Comparison of ENCODE assay signal across 26 cellular contexts in the genomic region with DNA sequence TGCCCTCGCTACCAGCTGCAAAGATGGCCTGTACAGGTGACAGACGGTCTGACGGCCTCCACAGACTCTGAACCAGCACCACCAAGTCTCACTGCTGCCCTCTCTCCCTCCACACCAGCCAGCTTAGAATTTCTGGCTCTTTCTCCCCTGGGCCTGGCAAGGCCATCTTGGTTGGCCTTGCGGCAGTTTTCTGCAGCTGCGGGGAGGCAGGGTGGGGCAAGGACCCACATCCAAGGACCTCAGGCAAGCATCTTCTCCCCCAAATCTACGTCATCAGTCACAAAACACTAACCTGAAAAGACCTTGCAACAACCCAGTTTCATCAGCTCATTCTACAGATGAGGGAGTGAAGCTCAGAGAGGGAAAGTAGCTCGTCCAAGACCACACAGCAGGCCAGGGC. TPM values are rescaled to one million over a fixed set of nuclear protein-coding genes. Genes with fewer than 3 reads are reported as not detected.
"Had no signal": no experiment of that assay in that cellular context is flagged by ENCODE, and none has a peak within 500 bp of the region (broad histone marks: within the 10 kb centered on the region; RNA-seq: fewer than 3 reads in every experiment).

No MANE protein-coding gene starts in this region.

- H3K4me3 Mint-ChIP-seq: activated CD8-positive, alpha-beta T cell treated with anti-CD3 and anti-CD28 coated beads, Interleukin-2, amount 10 ng/mL, durations not matched to agents 7 days and 5 days; activated naive CD8-positive, alpha-beta T cell treated with anti-CD3 and anti-CD28 coated beads for 36 hours; activated T-cell treated with anti-CD3 and anti-CD28 coated beads, Interleukin-2, amount 50 U/mL, for 24 hours; activated T-helper 1 cell treated with anti-CD3 and anti-CD28 coated beads, Interleukin-12 subunit alpha, Interleukin-12 subunit beta, Interleukin-2, Interleukin-4 antibody, amounts not matched to agents 30 ng/mL and 10 ng/mL and 1 ng/mL, durations not matched to agents 14 hours and 24 hours and 36 hours; T-helper 17 cell; WTC11 had no signal

- H3K4me1 ChIP-seq: breast epithelium had no signal

- H3K9me3 ChIP-seq: adrenal gland, breast epithelium, Peyer's patch had no signal

- H3K4me1 Mint-ChIP-seq: WTC11 had no signal

- H3K27me3 ChIP-seq: adrenal gland, breast epithelium, Peyer's patch had no signal

- H3K9me3 Mint-ChIP-seq: activated naive CD8-positive, alpha-beta T cell treated with anti-CD3 and anti-CD28 coated beads for 36 hours; activated T-cell treated with anti-CD3 and anti-CD28 coated beads, Interleukin-2, amount 50 U/mL, for 24 hours; activated T-helper 1 cell treated with anti-CD3 and anti-CD28 coated beads, Interleukin-12 subunit alpha, Interleukin-12 subunit beta, Interleukin-2, Interleukin-4 antibody, amounts not matched to agents 30 ng/mL and 10 ng/mL and 1 ng/mL, durations not matched to agents 14 hours and 24 hours and 36 hours; WTC11 had no signal

- ATAC-seq: activated CD8-positive, alpha-beta T cell treated with anti-CD3 and anti-CD28 coated beads, Interleukin-2, amount 10 ng/mL, durations not matched to agents 7 days and 5 days; T-helper 17 cell; WTC11 had no signal

- DNase-seq: activated CD4-positive, alpha-beta T cell treated with anti-CD3 and anti-CD28 coated beads for 48 hours; activated CD4-positive, alpha-beta T cell treated with anti-CD3 and anti-CD28 coated beads, Interleukin-2, amount 50 U/mL, for 4 hours; activated CD4-positive, CD25-positive, alpha-beta regulatory T cell treated with anti-CD3 and anti-CD28 coated beads, Interleukin-2, amount 50 U/mL, for 72 hours; activated CD8-positive, alpha-beta T cell treated with anti-CD3 and anti-CD28 coated beads, Interleukin-2, amount 10 ng/mL, durations not matched to agents 7 days and 5 days; activated effector memory CD4-positive, alpha-beta T cell treated with Interleukin-2 at 50 U/mL for 16 hours; activated naive CD4-positive, alpha-beta T cell; activated naive CD8-positive, alpha-beta T cell treated with anti-CD3 and anti-CD28 coated beads for 36 hours; activated T-cell treated with anti-CD3 and anti-CD28 coated beads, Interleukin-2, amount 50 U/mL, for 24 hours; anterior cingulate cortex; caudate nucleus; Kasumi-1; NCI-H1105 treated with DMSO at 0.1 percent for 48 hours; NCI-H1436 treated with DMSO at 0.1 percent for 48 hours; NCI-H187; NCI-H2081; NCI-H446; NCI-H524; Peyer's patch; SHP77 treated with DMSO at 0.1 percent for 48 hours; T-helper 17 cell; T-helper 9 cell had no signal

- H3K27ac Mint-ChIP-seq: activated CD8-positive, alpha-beta T cell treated with anti-CD3 and anti-CD28 coated beads, Interleukin-2, amount 10 ng/mL, durations not matched to agents 7 days and 5 days; activated naive CD8-positive, alpha-beta T cell treated with anti-CD3 and anti-CD28 coated beads for 36 hours; activated T-cell treated with anti-CD3 and anti-CD28 coated beads, Interleukin-2, amount 50 U/mL, for 24 hours; activated T-helper 1 cell treated with anti-CD3 and anti-CD28 coated beads, Interleukin-12 subunit alpha, Interleukin-12 subunit beta, Interleukin-2, Interleukin-4 antibody, amounts not matched to agents 30 ng/mL and 10 ng/mL and 1 ng/mL, durations not matched to agents 14 hours and 24 hours and 36 hours; T-helper 17 cell; WTC11 had no signal

- H3K27me3 Mint-ChIP-seq: activated naive CD8-positive, alpha-beta T cell treated with anti-CD3 and anti-CD28 coated beads for 36 hours; activated T-cell treated with anti-CD3 and anti-CD28 coated beads, Interleukin-2, amount 50 U/mL, for 24 hours; T-helper 17 cell had no signal

- H3K4me3 ChIP-seq: adrenal gland, breast epithelium, Peyer's patch had no signal

- H3K27ac ChIP-seq: breast epithelium, Peyer's patch had no signal

RNA-seq across cellular contexts. Expression of gene ATP5MGL, which starts 14.0 kb away (rescaled TPM):
- total RNA-seq: Peyer's patch, SK-MEL-5 had no signal
- polyA plus RNA-seq: adrenal gland had no signal
